Comparison of ENCODE assay signal across 9 cellular contexts in genomic region chrX:138463476-138463875, GRCh38.
"Had no signal": no experiment of that assay in that cellular context is flagged by ENCODE, and none has a peak within 500 bp of the region (broad histone marks: within the 10 kb centered on the region; RNA-seq: fewer than 3 reads in every experiment).

No MANE protein-coding gene starts in this region.

- DNase-seq: GM23248, GOT3, H7, HFFc6, IMR-90, KG1 had no signal

- H3K4me3 Mint-ChIP-seq: HFFc6 had no signal

- H3K4me1 ChIP-seq: HAP-1 had no signal

- H3K9me3 ChIP-seq: HAP-1 had no signal

- ATAC-seq: HCT116, K562 had no signal

- H3K27ac Mint-ChIP-seq: HFFc6 had no signal

- H3K9ac ChIP-seq: GM23248 had no signal

- H3K36me3 ChIP-seq: HAP-1 had no signal

- H3K27ac ChIP-seq: GM23248 had no signal

- H3K4me3 ChIP-seq: GM23248, HAP-1, K562 had no signal
